ENCODE assay signal across 19 cellular contexts in the genomic region with DNA sequence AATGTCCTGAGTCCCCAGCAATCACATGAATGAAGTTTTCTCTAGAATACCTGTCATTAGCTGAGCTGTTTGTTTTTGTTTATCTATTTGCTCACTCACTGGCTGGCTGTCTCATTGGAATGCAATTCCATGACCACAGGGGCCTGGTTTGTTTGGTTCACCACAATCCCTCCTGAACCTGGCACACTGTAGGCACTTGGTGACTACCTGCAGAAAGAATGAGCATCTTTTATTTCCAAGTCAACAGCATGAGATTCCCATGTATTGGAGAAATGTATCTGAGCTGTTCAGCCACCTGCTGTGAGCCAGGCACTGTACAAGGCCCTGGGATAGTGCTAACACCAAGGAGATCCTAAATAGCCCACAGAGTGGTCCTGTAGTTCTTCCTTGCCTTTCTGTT.
A peak's percentile ranks its signal among the peaks of the same experiment; 100 is the strongest.
DNase-seq lines count a peak whose midpoint lies in the region; ATAC-seq and TF ChIP-seq lines count a peak whose summit lies in the region.
"Had no signal": no experiment of that assay in that cellular context is flagged by ENCODE, and none has a peak within 500 bp of the region (broad histone marks: within the 10 kb centered on the region; RNA-seq: fewer than 3 reads in every experiment).

No MANE protein-coding gene starts in this region.

- H3K4me3 ChIP-seq in fibroblast of mammary gland (ENCODE audit: control insufficient read depth, low read depth, low read length) (no peak overlapping the region), H7 (ENCODE audit: insufficient read depth, low read depth, low read length) (no peak overlapping the region)
- H3K4me3 ChIP-seq: SK-N-MC had no signal

- no peak for ATAC-seq in GM18870 (IDR thresholded peaks at IDR 0.05; ENCODE audit: unreplicated experiment)

- DNase-seq in AG08396 (ENCODE audit: low spot score) (peak; percentile 33), ELR (ENCODE audit: low read depth) (peak; percentile 50), SW480 (ENCODE audit: low spot score) (peak; percentile 39), fibroblast of mammary gland (ENCODE audit: low read depth) (peak; percentile 17), cerebellar nuclear complex (lab: John Stamatoyannopoulos, UW) (no peak), H7 (no peak), HCEC 1CT (no peak)
- DNase-seq: C1 segment of cervical spinal cord; CD8-positive, alpha-beta memory T cell; GDM1; Karpas-422; NCI-H1105 treated with DMSO at 0.1 percent for 48 hours; NCI-H1694 treated with DMSO at 0.1 percent for 48 hours; NCI-H510A; NCI-H82; OCI-M1; SHP77 had no signal

- no peak for TF ChIP-seq CTCF in fibroblast of mammary gland (conservative IDR thresholded peaks at IDR 0.05; ENCODE audit: control insufficient read depth, insufficient read depth, low read depth, low read length)

- no peaks in the 10 kb centered on the region for H3K27me3 ChIP-seq in H7 (ENCODE audit: control insufficient read depth, insufficient read depth, low read length)

- no peaks in the 10 kb centered on the region for H3K36me3 ChIP-seq in H7 (replicated peaks; ENCODE audit: control insufficient read depth, insufficient read depth, low read length)

Comparison
In these comparisons a context has a peak if more than half of its experiments do, and no peak if none do; other contexts are left out.
1. DNase-seq: peak in AG08396 (single experiment), ELR (single experiment), SW480 (single experiment) and fibroblast of mammary gland (single experiment); none in cerebellar nuclear complex (0 of 2), H7 (single experiment) and HCEC 1CT (single experiment).